In genomic region chr11:77473801-77474508, GRCh38 we compare ENCODE assay signal across 8 cellular contexts. TPM values are rescaled to one million over a fixed set of nuclear protein-coding genes. Genes with fewer than 3 reads are reported as not detected.
DNase-seq lines count a peak whose midpoint lies in the region; TF ChIP-seq lines count a peak whose summit lies in the region.

TSS of gene PAK1 (minus strand) at chr11:77474094. CDS start at chr11:77392520, 81,574 bp downstream.

- H3K27ac Mint-ChIP-seq in activated naive CD4-positive, alpha-beta T cell treated with anti-CD3 and anti-CD28 coated beads for 36 hours: peak within 1 kb of the TSS; percentile 74

- H4K20me1 ChIP-seq in Loucy (ENCODE audit: insufficient read depth, low read length, poor library complexity, severe bottlenecking): no peaks in the 10 kb centered on the region

- TF ChIP-seq CTCF in Loucy (conservative IDR thresholded peaks at IDR 0.05; ENCODE audit: low read length): peak; percentile 27; the same call in 1 of the 2 replicates
- no peak for TF ChIP-seq CTCF in subcutaneous adipose tissue (IDR thresholded peaks at IDR 0.05; ENCODE audit: low read depth)

- intact Hi-C loops in activated naive CD4-positive, alpha-beta T cell treated with anti-CD3 and anti-CD28 coated beads for 36 hours (cut with micrococcal nuclease): loop anchor here (1.0 to 5.0 kb wide), 6 partner anchors 23 to 521 kb away; partner anchors contain the start of genes CLNS1A, INTS4 and MYO7A

- no peaks in the 10 kb centered on the region for H3K9me3 Mint-ChIP-seq in activated naive CD4-positive, alpha-beta T cell treated with anti-CD3 and anti-CD28 coated beads for 36 hours

- H3F3A ChIP-seq in Loucy (ENCODE audit: low read depth): 0 out of 2 replicates have a peak, but pooled peaks cover 3% of the 10 kb centered on the region

- H2AFZ ChIP-seq in Loucy (ENCODE audit: low read length): peak within 1 kb of the TSS; percentile 87

- peak within 1 kb of the TSS; percentile 82 for H3K9ac ChIP-seq in Loucy (ENCODE audit: low read depth, low read length, poor library complexity, severe bottlenecking)

- H3K9me2 ChIP-seq in Loucy (replicated peaks; ENCODE audit: low read depth, low read length): no peaks in the 10 kb centered on the region

- peaks cover 3% of the 10 kb centered on the region for H3K36me3 Mint-ChIP-seq in activated naive CD4-positive, alpha-beta T cell treated with anti-CD3 and anti-CD28 coated beads for 36 hours (ENCODE audit: low read depth)

- H3K4me3 Mint-ChIP-seq in activated naive CD4-positive, alpha-beta T cell treated with anti-CD3 and anti-CD28 coated beads for 36 hours: peak within 1 kb of the TSS; percentile 80

- peaks cover 39% of the 10 kb centered on the region for H3K4me1 ChIP-seq in Loucy (ENCODE audit: insufficient read depth, low read length, poor library complexity, severe bottlenecking)
- H3K4me1 ChIP-seq in SJSA1 (replicated peaks): no peaks in the 10 kb centered on the region

- H3K4me3 ChIP-seq in Loucy (ENCODE audit: low read length, poor library complexity, severe bottlenecking): peak within 1 kb of the TSS; percentile 89
- H3K4me3 ChIP-seq in SJSA1: peak within 1 kb of the TSS; percentile 34

- peaks cover 13% of the 10 kb centered on the region for H3K4me1 Mint-ChIP-seq in activated naive CD4-positive, alpha-beta T cell treated with anti-CD3 and anti-CD28 coated beads for 36 hours (ENCODE audit: low read depth)

- CTCF ChIA-PET in activated naive CD4-positive, alpha-beta T cell treated with anti-CD3 and anti-CD28 coated beads for 36 hours (lab: Charles Lee): interaction anchor here (1.5 kb wide), 1 partner anchor 74 kb away, joined by 3 read pairs; no protein-coding TSS in a partner anchor

- H3K27me3 ChIP-seq in Loucy (ENCODE audit: insufficient read depth, low read length, poor library complexity, severe bottlenecking): no peaks in the 10 kb centered on the region
- H3K27me3 ChIP-seq in SJSA1 (replicated peaks): no peaks in the 10 kb centered on the region

- no peaks in the 10 kb centered on the region for H3K9me3 ChIP-seq in Loucy (ENCODE audit: insufficient read depth, low read depth, low read length)
- no peaks in the 10 kb centered on the region for H3K9me3 ChIP-seq in SJSA1 (replicated peaks)

- H3K79me2 ChIP-seq in Loucy (ENCODE audit: insufficient read depth, low read length): peaks cover 40% of the 10 kb centered on the region

- H3K36me3 ChIP-seq in Loucy (ENCODE audit: insufficient read depth, low read length): no peaks in the 10 kb centered on the region
- no peaks in the 10 kb centered on the region for H3K36me3 ChIP-seq in SJSA1

- H3K27ac ChIP-seq in SJSA1: no peak within 1 kb of the TSS

- peak; percentile 65 for DNase-seq in EH (ENCODE audit: low read depth)
- DNase-seq in H4 (ENCODE audit: low spot score): peak; percentile 87
- DNase-seq in SJSA1 (ENCODE audit: low read depth in 1 of 2, low spot score in 2 of 2): peak; percentile 12 to 59
- peak; percentile 92 for DNase-seq in activated naive CD4-positive, alpha-beta T cell treated with anti-CD3 and anti-CD28 coated beads for 36 hours
- peak; percentile 82 for DNase-seq in germinal center (ENCODE audit: low spot score)
- peak; percentile 38 for DNase-seq in non-pigmented ciliary epithelial cell (ENCODE audit: low read depth)

- H3K4me2 ChIP-seq in Loucy (ENCODE audit: low read depth, low read length, poor library complexity, severe bottlenecking): peak within 1 kb of the TSS; percentile 77

- peaks cover 9% of the 10 kb centered on the region for H3K27me3 Mint-ChIP-seq in activated naive CD4-positive, alpha-beta T cell treated with anti-CD3 and anti-CD28 coated beads for 36 hours (ENCODE audit: low read depth)

RNA-seq across cellular contexts. Expression of gene PAK1, which starts in this region (rescaled TPM):
- 27.7 and 32.6 TPM in 2 replicates for total RNA-seq in H4 (2014; rRNA removed; shearing (Covaris generic))
- 14.4 and 15.9 TPM in 2 replicates for total RNA-seq in SJSA1 (2014; rRNA removed; shearing (Covaris generic))
- total RNA-seq in activated naive CD4-positive, alpha-beta T cell treated with anti-CD3 and anti-CD28 coated beads for 36 hours: 10 to 100 TPM; 45.8 to 49.5 TPM
- total RNA-seq in subcutaneous adipose tissue: 10 to 100 TPM; 17.0 to 41.3 (median 28.4) TPM

Comparison
In these comparisons a context has a peak if more than half of its experiments do, and no peak if none do; other contexts are left out.
1. DNase-seq: peak in every context shown above with its lines; median percentile 92 in activated naive CD4-positive, alpha-beta T cell treated with anti-CD3 and anti-CD28 coated beads for 36 hours; 87 in H4; 82 in germinal center; 65 in EH; 38 in non-pigmented ciliary epithelial cell; 36 in SJSA1.